Comparison of ENCODE assay signal across 16 cellular contexts in the genomic region with DNA sequence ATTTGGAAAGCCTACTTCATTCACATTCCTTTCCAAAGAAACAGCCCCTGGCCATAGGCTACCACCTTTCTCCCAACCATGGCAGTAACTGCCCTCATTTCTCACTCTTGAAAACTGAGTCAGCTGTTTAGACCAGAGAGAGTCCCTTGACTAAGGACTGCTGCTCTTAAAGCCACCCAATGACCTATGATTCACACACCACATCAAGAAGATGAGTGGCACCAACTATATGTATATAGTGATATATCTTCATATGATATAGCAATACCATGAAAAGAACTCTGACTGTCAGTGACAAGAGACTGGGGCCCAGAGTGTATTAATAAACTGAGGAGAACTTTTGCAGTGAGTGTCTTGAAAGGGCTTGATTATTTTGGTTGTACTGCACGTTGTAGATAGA.
A peak's percentile ranks its signal among the peaks of the same experiment; 100 is the strongest.
DNase-seq lines count a peak whose midpoint lies in the region; ATAC-seq lines count a peak whose summit lies in the region.
"Had no signal": no experiment of that assay in that cellular context is flagged by ENCODE, and none has a peak within 500 bp of the region (broad histone marks: within the 10 kb centered on the region; RNA-seq: fewer than 3 reads in every experiment).

No MANE protein-coding gene starts in this region.

- H3K36me3 Mint-ChIP-seq in activated T-cell treated with anti-CD3 and anti-CD28 coated beads, Interleukin-2, amount 50 U/mL, for 72 hours (ENCODE audit: insufficient read depth in 2 of 2) = no peaks in the 10 kb centered on the region
- H3K36me3 Mint-ChIP-seq in activated T-cell treated with anti-CD3 and anti-CD28 coated beads, Interleukin-2, amount 50 U/mL, for 4 hours (ENCODE audit: insufficient read depth) = no peaks in the 10 kb centered on the region
- H3K36me3 Mint-ChIP-seq: CD4-positive, alpha-beta memory T cell had no signal

- H3K27me3 Mint-ChIP-seq in activated T-cell treated with anti-CD3 and anti-CD28 coated beads, Interleukin-2, amount 50 U/mL, for 72 hours (ENCODE audit: low read depth) = peaks cover 20% of the 10 kb centered on the region
- H3K27me3 Mint-ChIP-seq in activated T-cell treated with anti-CD3 and anti-CD28 coated beads, Interleukin-2, amount 50 U/mL, for 4 hours (ENCODE audit: low read depth) = peaks cover 11% of the 10 kb centered on the region
- peaks cover 24% of the 10 kb centered on the region for H3K27me3 Mint-ChIP-seq in stimulated activated naive CD8-positive, alpha-beta T cell treated with anti-CD3 and anti-CD28 coated beads, Interleukin-15, amount 100 ng/mL, for 72 hours

- H2BK120ac ChIP-seq in trophoblast cell (ENCODE audit: insufficient read depth, low read length, poor library complexity) = no peak overlapping the region

- no peak overlapping the region for H3K4ac ChIP-seq in trophoblast cell (ENCODE audit: low read depth, low read length)

- no peaks in the 10 kb centered on the region for H3K4me1 ChIP-seq in trophoblast cell (ENCODE audit: control insufficient read depth in 1 of 2, insufficient read depth in 2 of 2, low read length in 2 of 2)
- H3K4me1 ChIP-seq: HAP-1 had no signal

- no peak overlapping the region for H3K4me3 Mint-ChIP-seq in activated T-cell treated with anti-CD3 and anti-CD28 coated beads, Interleukin-2, amount 50 U/mL, for 72 hours
- no peak overlapping the region for H3K4me3 Mint-ChIP-seq in activated T-cell treated with anti-CD3 and anti-CD28 coated beads, Interleukin-2, amount 50 U/mL, for 4 hours
- no peak overlapping the region for H3K4me3 Mint-ChIP-seq in stimulated activated naive CD8-positive, alpha-beta T cell treated with anti-CD3 and anti-CD28 coated beads, Interleukin-15, amount 100 ng/mL, for 72 hours
- H3K4me3 Mint-ChIP-seq: CD4-positive, alpha-beta memory T cell; HFFc6 had no signal

- H2BK5ac ChIP-seq in trophoblast cell (ENCODE audit: low read depth, low read length, poor library complexity) = no peak overlapping the region

- H3K14ac ChIP-seq in trophoblast cell (ENCODE audit: low read length) = no peak overlapping the region

- no peaks in the 10 kb centered on the region for H3K9me3 Mint-ChIP-seq in activated T-cell treated with anti-CD3 and anti-CD28 coated beads, Interleukin-2, amount 50 U/mL, for 72 hours
- H3K9me3 Mint-ChIP-seq in activated T-cell treated with anti-CD3 and anti-CD28 coated beads, Interleukin-2, amount 50 U/mL, for 4 hours = no peaks in the 10 kb centered on the region
- H3K9me3 Mint-ChIP-seq in stimulated activated naive CD8-positive, alpha-beta T cell treated with anti-CD3 and anti-CD28 coated beads, Interleukin-15, amount 100 ng/mL, for 72 hours = no peaks in the 10 kb centered on the region

- H3K4me3 ChIP-seq in trophoblast cell (ENCODE audit: low read depth, low read length) = no peak overlapping the region
- H3K4me3 ChIP-seq: HAP-1 had no signal

- no peak overlapping the region for H3K4me2 ChIP-seq in trophoblast cell (ENCODE audit: low read length)

- DNase-seq in activated T-cell treated with anti-CD3 and anti-CD28 coated beads, Interleukin-2, amount 50 U/mL, for 72 hours = no peak
- no peak for DNase-seq in activated T-cell treated with anti-CD3 and anti-CD28 coated beads, Interleukin-2, amount 50 U/mL, for 4 hours
- no peak for DNase-seq in stimulated activated naive CD8-positive, alpha-beta T cell treated with anti-CD3 and anti-CD28 coated beads, Interleukin-15, Interleukin-2, amounts not matched to agents 100 U/mL and 50 U/mL, for 24 hours
- DNase-seq in stimulated activated naive CD8-positive, alpha-beta T cell treated with anti-CD3 and anti-CD28 coated beads, Interleukin-15, amount 100 ng/mL, for 72 hours = no peak
- DNase-seq in trophoblast cell (no peak), NCI-H128 (lab: John Stamatoyannopoulos, UW; ENCODE audit: unreplicated experiment) (no peak)
- DNase-seq: C1 segment of cervical spinal cord; Calu3; CD4-positive, alpha-beta memory T cell; COR-L47; DMS53; DMS79 treated with DMSO at 0.1 percent for 48 hours; GF-D8; GOT3; HFFc6 had no signal

- H3K9ac ChIP-seq in trophoblast cell (ENCODE audit: low read length) = no peak overlapping the region

- no peak overlapping the region for H4K8ac ChIP-seq in trophoblast cell (ENCODE audit: low read depth, low read length)

- H3K9me3 ChIP-seq in trophoblast cell (ENCODE audit: insufficient read depth, low read depth, low read length) = no peaks in the 10 kb centered on the region
- H3K9me3 ChIP-seq: HAP-1 had no signal

- peak; percentile 90 to 92 for ATAC-seq in activated T-cell treated with anti-CD3 and anti-CD28 coated beads, Interleukin-2, amount 50 U/mL, for 72 hours (replicated peaks in 1 of 2)
- no peak for ATAC-seq in activated T-cell treated with anti-CD3 and anti-CD28 coated beads, Interleukin-2, amount 50 U/mL, for 4 hours
- ATAC-seq in stimulated activated naive CD8-positive, alpha-beta T cell treated with anti-CD3 and anti-CD28 coated beads, Interleukin-15, Interleukin-2, amounts not matched to agents 100 U/mL and 50 U/mL, for 24 hours = peak; percentile 63
- no peak for ATAC-seq in stimulated activated naive CD8-positive, alpha-beta T cell treated with anti-CD3 and anti-CD28 coated beads, Interleukin-15, amount 100 ng/mL, for 72 hours

- no peak overlapping the region for H3K27ac ChIP-seq in trophoblast cell (ENCODE audit: low read depth, low read length)

- no peaks in the 10 kb centered on the region for H3K79me1 ChIP-seq in trophoblast cell (ENCODE audit: low read length)

- no peak overlapping the region for H4K91ac ChIP-seq in trophoblast cell (ENCODE audit: low read depth, low read length)

- no peaks in the 10 kb centered on the region for H3K27me3 ChIP-seq in trophoblast cell (ENCODE audit: insufficient read depth, low read length)

- H2AFZ ChIP-seq in trophoblast cell (ENCODE audit: insufficient read depth, low read length, poor library complexity) = no peak overlapping the region

- no CpG with 5 or more reads among the region's 1 CpG for WGBS in trophoblast cell (ENCODE audit: extremely low coverage, insufficient coverage, insufficient read length)

- H3K27ac Mint-ChIP-seq in activated T-cell treated with anti-CD3 and anti-CD28 coated beads, Interleukin-2, amount 50 U/mL, for 72 hours = no peak overlapping the region
- H3K27ac Mint-ChIP-seq in stimulated activated naive CD8-positive, alpha-beta T cell treated with anti-CD3 and anti-CD28 coated beads, Interleukin-15, amount 100 ng/mL, for 72 hours = no peak overlapping the region
- H3K27ac Mint-ChIP-seq: CD4-positive, alpha-beta memory T cell; HFFc6 had no signal

- no peak overlapping the region for H4K12ac ChIP-seq in trophoblast cell (ENCODE audit: low read depth, low read length)

- no peaks in the 10 kb centered on the region for H3K79me2 ChIP-seq in trophoblast cell (ENCODE audit: control insufficient read depth, insufficient read depth, low read length, poor library complexity)

- no peaks in the 10 kb centered on the region for H3K4me1 Mint-ChIP-seq in activated T-cell treated with anti-CD3 and anti-CD28 coated beads, Interleukin-2, amount 50 U/mL, for 72 hours (ENCODE audit: low read depth)
- H3K4me1 Mint-ChIP-seq in activated T-cell treated with anti-CD3 and anti-CD28 coated beads, Interleukin-2, amount 50 U/mL, for 4 hours (ENCODE audit: low read depth) = no peaks in the 10 kb centered on the region
- no peaks in the 10 kb centered on the region for H3K4me1 Mint-ChIP-seq in stimulated activated naive CD8-positive, alpha-beta T cell treated with anti-CD3 and anti-CD28 coated beads, Interleukin-15, amount 100 ng/mL, for 72 hours
- H3K4me1 Mint-ChIP-seq: CD4-positive, alpha-beta memory T cell had no signal

- H2BK12ac ChIP-seq in trophoblast cell (ENCODE audit: low read length) = no peak overlapping the region

- no peaks in the 10 kb centered on the region for H3K36me3 ChIP-seq in trophoblast cell (ENCODE audit: control insufficient read depth in 1 of 2, insufficient read depth in 2 of 2, low read length in 2 of 2)
- H3K36me3 ChIP-seq: HAP-1 had no signal

- H3K23ac ChIP-seq in trophoblast cell (ENCODE audit: low read length) = peak overlapping the region; percentile 91

- H2AK5ac ChIP-seq in trophoblast cell (ENCODE audit: low read length) = no peak overlapping the region

- H3K18ac ChIP-seq in trophoblast cell (ENCODE audit: low read length) = no peak overlapping the region

Comparison
In these comparisons a context has a peak if more than half of its experiments do, and no peak if none do; other contexts are left out.
1. ATAC-seq: peak in activated T-cell treated with anti-CD3 and anti-CD28 coated beads, Interleukin-2, amount 50 U/mL, for 72 hours (2 of 2) and stimulated activated naive CD8-positive, alpha-beta T cell treated with anti-CD3 and anti-CD28 coated beads, Interleukin-15, Interleukin-2, amounts not matched to agents 100 U/mL and 50 U/mL, for 24 hours (single experiment); none in activated T-cell treated with anti-CD3 and anti-CD28 coated beads, Interleukin-2, amount 50 U/mL, for 4 hours (0 of 2) and stimulated activated naive CD8-positive, alpha-beta T cell treated with anti-CD3 and anti-CD28 coated beads, Interleukin-15, amount 100 ng/mL, for 72 hours (single experiment).